Comparison of ENCODE assay signal across 14 cellular contexts in genomic region chr12:123995023-123995422, GRCh38. TPM values are rescaled to one million over a fixed set of nuclear protein-coding genes. Genes with fewer than 3 reads are reported as not detected.
A peak's percentile ranks its signal among the peaks of the same experiment; 100 is the strongest.
DNase-seq lines count a peak whose midpoint lies in the region; ATAC-seq and TF ChIP-seq lines count a peak whose summit lies in the region.
"Had no signal": no experiment of that assay in that cellular context is flagged by ENCODE, and none has a peak within 500 bp of the region (broad histone marks: within the 10 kb centered on the region; RNA-seq: fewer than 3 reads in every experiment).

No MANE protein-coding gene starts in this region.

- peak; percentile 60 for DNase-seq in MCF 10A (ENCODE audit: unreplicated experiment)
- no peak for DNase-seq in breast epithelium (ENCODE audit: low spot score in 2 of 2)
- no peak for DNase-seq in T-helper 17 cell
- DNase-seq in foreskin fibroblast, result peak; percentile 57 to 65
- DNase-seq in stromal cell of bone marrow (ENCODE audit: low read depth), result peak; percentile 67
- no peak for DNase-seq in GF-D8 (lab: John Stamatoyannopoulos, UW)
- DNase-seq: activated CD4-positive, alpha-beta T cell treated with anti-CD3 and anti-CD28 coated beads for 1 hour; aorta; C1 segment of cervical spinal cord; mucosa of descending colon; NCI-H2171 treated with DMSO at 0.1 percent for 48 hours; stimulated activated naive CD4-positive, alpha-beta T cell treated with Interleukin-2 at 50 U/mL for 16 hours had no signal

- POLR2A ChIA-PET in MCF 10A (lab: Yijun Ruan, JAX), result interaction anchor here (0.6 to 1.5 kb wide), 8 partner anchors 9 to 922 kb away, joined by 3 to 4 read pairs (median 3); no protein-coding TSS in a partner anchor

- H3K36me3 Mint-ChIP-seq in MCF 10A (ENCODE audit: insufficient read depth, unreplicated experiment) (peaks cover 41% of the 10 kb centered on the region), T-helper 17 cell (ENCODE audit: low read depth) (peaks cover 3% of the 10 kb centered on the region)

- H3K27ac ChIP-seq in breast epithelium, result peak overlapping the region in 1 of 2 donors; percentile 10

- H3K36me3 ChIP-seq in breast epithelium, result no peaks in the 10 kb centered on the region

- CTCF ChIA-PET in MCF 10A (lab: Yijun Ruan, JAX), result interaction anchor here (0.6 to 2.5 kb wide), 4 partner anchors 10 to 765 kb away, joined by 3 to 13 read pairs (median 3); no protein-coding TSS in a partner anchor

- no peaks in the 10 kb centered on the region for H3K9me3 ChIP-seq in breast epithelium
- no peaks in the 10 kb centered on the region for H3K9me3 ChIP-seq in T-helper 17 cell (ENCODE audit: control insufficient read depth, low read length, poor library complexity, severe bottlenecking)
- H3K9me3 ChIP-seq: mucosa of descending colon had no signal

- no peak for TF ChIP-seq POLR2A in breast epithelium (IDR thresholded peaks at IDR 0.05)

- ATAC-seq in T-helper 17 cell (no peak), GM21723 (IDR thresholded peaks at IDR 0.05; ENCODE audit: unreplicated experiment) (no peak), GM18858 (IDR thresholded peaks at IDR 0.05; ENCODE audit: unreplicated experiment) (no peak)
- ATAC-seq: mucosa of descending colon had no signal

- H3K4me1 Mint-ChIP-seq in MCF 10A (ENCODE audit: insufficient read depth, unreplicated experiment) (peaks cover 45% of the 10 kb centered on the region), T-helper 17 cell (peaks cover 36% of the 10 kb centered on the region)

- H3K4me3 ChIP-seq in breast epithelium (no peak overlapping the region), foreskin fibroblast (ENCODE audit: low read depth in 1 of 2, low read length in 2 of 2) (no peak overlapping the region)
- H3K4me3 ChIP-seq: mucosa of descending colon had no signal

- no peak for TF ChIP-seq CTCF in MCF 10A (IDR thresholded peaks at IDR 0.05; ENCODE audit: unreplicated experiment)
- TF ChIP-seq CTCF in breast epithelium (IDR thresholded peaks at IDR 0.05), result no peak
- no peak for TF ChIP-seq CTCF in foreskin fibroblast (IDR thresholded peaks at IDR 0.05; ENCODE audit: low read depth, low read length)

- peaks cover 0 to 17% of the 10 kb centered on the region in 2 donors for H3K4me1 ChIP-seq in breast epithelium

- no TSS peak for BruUV-seq in MCF 10A (replicated peaks; lab: Mats Ljungman, UMichigan)

- H3K27me3 ChIP-seq in breast epithelium, result no peaks in the 10 kb centered on the region

- intact Hi-C loops in MCF 10A (cut with micrococcal nuclease), result no loop called here
- intact Hi-C loops in breast epithelium (cut with DNase I; ENCODE audit: low total_unique reads), result no loop called here

- H3K4me3 Mint-ChIP-seq in MCF 10A (ENCODE audit: unreplicated experiment), result no peak overlapping the region
- no peak overlapping the region for H3K4me3 Mint-ChIP-seq in T-helper 17 cell

- no peaks in the 10 kb centered on the region for H3K9me3 Mint-ChIP-seq in MCF 10A (ENCODE audit: unreplicated experiment)

- H3K27ac Mint-ChIP-seq in MCF 10A (ENCODE audit: low read depth, unreplicated experiment) (peak overlapping the region; percentile 8), T-helper 17 cell (peak overlapping the region; percentile 83)

- H3K27me3 Mint-ChIP-seq in MCF 10A (ENCODE audit: insufficient read depth, unreplicated experiment), result no peaks in the 10 kb centered on the region
- no peaks in the 10 kb centered on the region for H3K27me3 Mint-ChIP-seq in T-helper 17 cell

RNA-seq across cellular contexts. Expression of gene ZNF664, which starts 22.0 kb away (rescaled TPM):
- total RNA-seq in MCF 10A (2022) (123 and 141 TPM in 2 replicates), breast epithelium (100 to 1,000 TPM in 1 of 3 donors, 10 to 100 TPM in 2; 78.3 to 113 (median 97.8) TPM), T-helper 17 cell (10 to 100 TPM; 33.7 to 42.1 TPM)

RNA-seq across cellular contexts. Expression of gene CCDC92, which starts 22.4 kb away (rescaled TPM):
- 30.9 and 32.3 TPM in 2 replicates for total RNA-seq in MCF 10A (2022)
- 10 to 100 TPM; 17.4 to 40.0 (median 24.6) TPM for total RNA-seq in breast epithelium
- 10 to 100 TPM; 30.1 to 46.4 TPM for total RNA-seq in T-helper 17 cell

Comparison
In these comparisons a context has a peak if more than half of its experiments do, and no peak if none do; other contexts are left out.
1. DNase-seq: peak in MCF 10A (single experiment), foreskin fibroblast (2 of 2) and stromal cell of bone marrow (single experiment); none in breast epithelium (0 of 2), T-helper 17 cell (0 of 3) and GF-D8 (single experiment).